8 cellular contexts compared by ENCODE assay signal in the genomic region with DNA sequence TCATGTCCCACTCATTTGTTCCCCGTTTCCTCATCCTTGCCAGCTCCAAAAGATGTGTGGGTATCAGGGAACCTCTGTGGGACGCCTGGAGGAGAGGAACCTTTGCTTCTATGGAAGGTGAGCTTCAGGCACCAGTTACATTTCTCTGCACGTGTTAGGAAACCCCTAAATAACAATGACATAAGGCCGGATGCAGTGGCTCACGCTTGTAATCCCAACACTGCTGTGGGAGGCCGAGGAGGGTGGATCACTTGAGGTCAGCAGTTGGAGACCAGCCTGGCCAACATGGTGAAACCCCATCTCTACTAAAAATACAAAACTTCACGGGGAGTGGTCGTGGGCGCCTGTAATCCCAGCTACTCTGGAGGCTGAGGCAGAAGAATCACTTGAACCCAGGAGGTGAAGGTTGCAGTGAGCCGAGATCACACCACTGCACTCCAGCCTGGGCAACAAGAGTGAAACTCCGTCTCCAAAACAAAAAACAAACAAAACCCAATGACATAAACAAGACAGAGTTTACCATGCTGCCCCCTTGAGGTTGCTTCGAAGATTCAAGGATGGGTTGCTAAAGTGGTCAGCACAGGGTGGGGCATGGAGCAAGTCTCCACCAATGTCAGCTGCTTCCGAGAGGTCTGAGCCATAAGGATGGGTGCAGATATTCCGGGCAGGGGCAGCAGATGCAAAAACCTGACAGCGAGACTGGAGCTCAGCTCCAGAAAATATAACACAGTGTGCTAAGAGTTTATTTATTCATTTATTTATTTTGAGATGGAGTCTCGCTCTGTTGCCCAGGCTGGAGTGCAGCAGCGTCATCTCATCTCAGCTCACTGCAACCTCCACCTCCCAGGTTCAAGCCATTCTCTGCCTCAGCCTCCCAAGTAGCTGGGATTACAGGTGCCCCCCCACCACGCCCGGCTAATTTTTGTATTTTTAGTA. TPM values are rescaled to one million over a fixed set of nuclear protein-coding genes. Genes with fewer than 3 reads are reported as not detected.
DNase-seq lines count a peak whose midpoint lies in the region; TF ChIP-seq lines count a peak whose summit lies in the region.
"Not testable (repeated sequence)": the region's sequence is repeated elsewhere in the genome, so short reads cannot be mapped to it uniquely, and the experiment has no call there.

No MANE protein-coding gene starts in this region.

- H3K9me3 Mint-ChIP-seq in immature natural killer cell; progenitor cell of endocrine pancreas (ENCODE audit: low read depth): not testable (repeated sequence)

- peaks cover 8 to 11% (median 10%) of the 10 kb centered on the region in 3 donors for H3K36me3 Mint-ChIP-seq in immature natural killer cell
- H3K36me3 Mint-ChIP-seq in progenitor cell of endocrine pancreas (ENCODE audit: insufficient read depth) = not testable (repeated sequence)

- TF ChIP-seq CTCF in GM10266 (IDR thresholded peaks at IDR 0.05; ENCODE audit: control insufficient read depth, insufficient read depth, low read depth, missing control alignments) = peak; percentile 52
- TF ChIP-seq CTCF in progenitor cell of endocrine pancreas (IDR thresholded peaks at IDR 0.05; ENCODE audit: unreplicated experiment) = peak; percentile 60

- in situ Hi-C loops in ACHN (cut with HindIII; ENCODE audit: low pct_ligation_motif_present, low pct_unique_long_range_greater_than_20kb, low sequenced_read_pairs) = not testable (repeated sequence)

- peak; percentile 59 for DNase-seq in ACHN
- peak; percentile 59 for DNase-seq in GM10266 (ENCODE audit: extremely low spot score)
- DNase-seq in LHCN-M2 (ENCODE audit: low read depth) = peak; percentile 83
- peak; percentile 92 for DNase-seq in OCI-M1 (lab: John Stamatoyannopoulos, UW)
- DNase-seq in activated T-cell treated with anti-CD3 and anti-CD28 coated beads for 48 hours (ENCODE audit: low read depth) = peak; percentile 21
- DNase-seq in effector CD8-positive, alpha-beta T cell (lab: John Stamatoyannopoulos, UW) = peak; percentile 5
- DNase-seq in immature natural killer cell = peak; percentile 61 to 77 (median 70)
- not testable (repeated sequence) for DNase-seq in progenitor cell of endocrine pancreas (ENCODE audit: low spot score, unreplicated experiment)

- H3K4me3 Mint-ChIP-seq in immature natural killer cell = peak overlapping the region in 2 of 5 donors; percentile 38 to 39
- H3K4me3 Mint-ChIP-seq in progenitor cell of endocrine pancreas (ENCODE audit: low read depth) = not testable (repeated sequence)

- H3K27ac Mint-ChIP-seq in immature natural killer cell (peak overlapping the region; percentile 94 to 97 (median 94)), progenitor cell of endocrine pancreas (peak overlapping the region; percentile 41)

- not testable (repeated sequence) for H3K27me3 Mint-ChIP-seq in immature natural killer cell (ENCODE audit: low read depth in 3 of 3); progenitor cell of endocrine pancreas

- peaks cover 16 to 17% of the 10 kb centered on the region in 2 donors for H3K4me1 Mint-ChIP-seq in immature natural killer cell
- H3K4me1 Mint-ChIP-seq in progenitor cell of endocrine pancreas (ENCODE audit: low read depth) = not testable (repeated sequence)

RNA-seq across cellular contexts. Expression of gene IL27RA, which starts 11.4 kb away (rescaled TPM):
- total RNA-seq in LHCN-M2 (2014; rRNA removed) (0.29 and 0.32 TPM in 2 replicates), progenitor cell of endocrine pancreas (3.4 and 3.7 TPM in 2 replicates)
- 0.26 TPM for polyA plus RNA-seq in LHCN-M2 (2012)
- 10 to 100 TPM; 58.6 to 86.4 (median 69.9) TPM for polyA plus RNA-seq in immature natural killer cell

RNA-seq across cellular contexts. Expression of gene RLN3, which starts 15.0 kb away (rescaled TPM):
- not detected in 2 replicates for total RNA-seq in LHCN-M2 (2014; rRNA removed)
- polyA plus RNA-seq in LHCN-M2 (2012) = not detected
- not detected for polyA plus RNA-seq in immature natural killer cell
- total RNA-seq in progenitor cell of endocrine pancreas = not detected in 2 replicates

RNA-seq across cellular contexts. Expression of gene PALM3, which starts 18.9 kb away (rescaled TPM):
- total RNA-seq in LHCN-M2 (2014; rRNA removed) (0.11 and 0.38 TPM in 2 replicates), progenitor cell of endocrine pancreas (5.7 and 7.7 TPM in 2 replicates)
- 0.22 TPM for polyA plus RNA-seq in LHCN-M2 (2012)
- not detected for polyA plus RNA-seq in immature natural killer cell

RNA-seq across cellular contexts. Expression of gene MISP3, which starts 29.6 kb away (rescaled TPM):
- 0.19 and 0.34 TPM in 2 replicates for total RNA-seq in LHCN-M2 (2014; rRNA removed)
- polyA plus RNA-seq in LHCN-M2 (2012) = 1.0 TPM
- 1 to 10 TPM in 2 of 3 donors, under 1 TPM in 1; 0.62 to 2.9 (median 2.1) TPM for polyA plus RNA-seq in immature natural killer cell
- 3.0 and 3.5 TPM in 2 replicates for total RNA-seq in progenitor cell of endocrine pancreas

RNA-seq across cellular contexts. Expression of gene RFX1, which starts 36.8 kb away (rescaled TPM):
- total RNA-seq in LHCN-M2 (2014; rRNA removed) (2.2 and 2.5 TPM in 2 replicates), progenitor cell of endocrine pancreas (26.5 and 30.6 TPM in 2 replicates)
- polyA plus RNA-seq in LHCN-M2 (2012) = 5.4 TPM
- polyA plus RNA-seq in immature natural killer cell = 1 to 10 TPM in 1 of 3 donors, under 1 TPM in 2; 0.21 to 1.5 (median 0.66) TPM
